8 cellular contexts compared by ENCODE assay signal in the genomic region with DNA sequence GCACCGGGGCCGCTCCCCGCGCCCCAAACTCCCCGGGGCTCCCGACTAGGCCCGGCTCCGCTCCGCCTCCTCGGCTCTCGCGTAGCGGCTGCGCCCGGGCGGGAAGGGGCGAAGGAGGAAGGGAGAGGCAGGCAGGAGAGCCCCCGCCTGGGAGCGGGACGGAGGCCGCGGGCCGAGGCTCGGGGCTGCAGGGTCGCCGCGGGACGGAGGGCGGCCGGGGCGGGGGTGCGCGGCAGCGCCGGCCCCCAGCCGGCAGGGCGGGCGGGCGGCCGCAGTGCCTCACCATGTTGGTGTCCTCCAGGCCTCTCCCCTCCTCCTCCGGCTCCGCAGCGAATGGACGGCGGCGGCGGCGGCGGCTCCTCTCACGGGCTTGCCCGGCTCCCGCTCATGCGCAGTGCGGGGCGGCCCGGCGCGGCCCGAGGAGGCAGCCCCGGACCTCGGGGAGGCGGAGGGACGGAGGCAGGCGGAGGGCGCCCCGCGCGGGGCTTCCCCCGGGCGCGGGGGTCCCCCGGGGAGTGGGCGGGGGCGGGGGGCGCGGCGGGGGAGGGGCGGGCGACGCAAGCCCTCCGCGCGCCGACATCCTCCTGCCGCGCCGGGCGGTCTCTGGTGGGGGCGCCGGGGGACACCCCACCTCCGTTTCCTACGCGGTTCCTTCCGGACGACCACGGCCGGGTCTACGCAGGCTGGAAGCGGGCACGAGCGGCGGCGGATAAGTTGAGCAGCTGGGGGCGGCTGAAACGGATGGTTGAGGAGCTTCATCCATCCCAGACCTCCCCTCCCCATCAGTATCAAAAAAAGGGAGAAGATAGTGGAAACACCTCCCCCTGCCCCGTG. TPM values are rescaled to one million over a fixed set of nuclear protein-coding genes. Genes with fewer than 3 reads are reported as not detected.
DNase-seq lines count a peak whose midpoint lies in the region; ATAC-seq, FAIRE-seq and TF ChIP-seq lines count a peak whose summit lies in the region.

A gene (minus strand): TSS at position 335 of the 834 bp plus-strand sequence. CDS start 49 bp downstream, at position 286.

- no peaks in the 10 kb centered on the region for H3K36me3 ChIP-seq in heart left ventricle

- TF ChIP-seq CTCF in heart left ventricle (IDR thresholded peaks at IDR 0.05) (peak in 1 of 12 donors; percentile 2), type B pancreatic cell (conservative IDR thresholded peaks at IDR 0.05) (no peak)

- peaks cover 11% of the 10 kb centered on the region for H3K4me1 Mint-ChIP-seq in type B pancreatic cell (ENCODE audit: unreplicated experiment)

- H3K27me3 ChIP-seq in heart left ventricle: no peaks in the 10 kb centered on the region

- no peaks in the 10 kb centered on the region for H3K9me3 ChIP-seq in heart left ventricle

- peak; percentile 96 for DNase-seq in GM12891 (ENCODE audit: insufficient read length, low spot score)
- DNase-seq in NCI-H1105 treated with DMSO at 0.1 percent for 48 hours (lab: John Stamatoyannopoulos, UW): peak; percentile 87
- DNase-seq in T-helper 1 cell: peak; percentile 82 to 88 (median 83)
- peak; percentile 92 to 97 (median 94) for DNase-seq in heart left ventricle
- peak; percentile 97 for DNase-seq in posterior vena cava (ENCODE audit: low spot score)
- peak; percentile 95 for DNase-seq in type B pancreatic cell (ENCODE audit: extremely low spot score, unreplicated experiment)

- no peaks in the 10 kb centered on the region for H3K9me3 Mint-ChIP-seq in type B pancreatic cell

- peak within 1 kb of the TSS; percentile 81 for H3K27ac ChIP-seq in adipose tissue (ENCODE audit: low read depth, low read length)
- peak within 1 kb of the TSS; percentile 69 to 94 (median 87) for H3K27ac ChIP-seq in heart left ventricle

- H3K4me1 ChIP-seq in heart left ventricle: peaks cover 4 to 27% (median 15%) of the 10 kb centered on the region in 12 donors

- H3K36me3 Mint-ChIP-seq in type B pancreatic cell: no peaks in the 10 kb centered on the region

- FAIRE-seq in GM12891 (lab: Jason Lieb, UNC): peak; percentile 77

- peak within 1 kb of the TSS; percentile 95 for H3K4me3 Mint-ChIP-seq in type B pancreatic cell

- 1% methylated on average over 20 to 102 of the region's 106 CpGs for WGBS in adipose tissue, 3 donors
- WGBS in heart left ventricle, 4 donors: 0 to 1% (median 0%) methylated on average over 35 to 106 of the region's 106 CpGs

- TF ChIP-seq POLR2A in GM12891 (IDR thresholded peaks at IDR 0.05; ENCODE audit: low read depth, low read length) (no peak), heart left ventricle (IDR thresholded peaks at IDR 0.05) (peak in 1 of 2 donors; percentile 68)

- intact Hi-C loops in heart left ventricle (cut with DNase I) (no loop called here), posterior vena cava (cut with DNase I) (no loop called here)

- no peaks in the 10 kb centered on the region for H3K27me3 Mint-ChIP-seq in type B pancreatic cell

- H3K27ac Mint-ChIP-seq in type B pancreatic cell: peak within 1 kb of the TSS; percentile 88

- peak within 1 kb of the TSS; percentile 87 to 100 (median 95) for H3K4me3 ChIP-seq in heart left ventricle

- ATAC-seq in HG02642 (IDR thresholded peaks at IDR 0.05; ENCODE audit: poor library complexity, unreplicated experiment) (peak; percentile 94), heart left ventricle (peak; percentile 95 to 98 (median 97))

TF ChIP-seq in GM12891, 5 proteins besides CTCF, POLR2A, EP300 and RAD21:
- no peak for TF ChIP-seq POLR2AphosphoS5 (IDR thresholded peaks at IDR 0.05; ENCODE audit: low read depth, low read length)
- TF ChIP-seq TAF1 (IDR thresholded peaks at IDR 0.05; ENCODE audit: low read depth, low read length): peak; percentile 48

RNA-seq across cellular contexts. Expression of the gene that starts here (rescaled TPM):
- polyA plus RNA-seq in GM12891 (2012; ENCODE audit: low read depth, missing spikeins): 8.1 TPM
- polyA plus RNA-seq in adipose tissue (10 to 100 TPM in 1 of 3 donors, 1 to 10 TPM in 2; 4.8 to 12.3 (median 8.7) TPM), heart left ventricle (10 to 100 TPM in 1 of 2 donors, 1 to 10 TPM in 1; 5.4 to 17.8 TPM)
- total RNA-seq in heart left ventricle (10 to 100 TPM; 14.4 to 43.0 (median 35.4) TPM), posterior vena cava (10 to 100 TPM; 46.3 to 52.3 TPM), type B pancreatic cell (ENCODE audit: low replicate concordance) (54.4 and 60.7 TPM in 2 replicates)

Comparison
In these comparisons a context has a peak if more than half of its experiments do, and no peak if none do; other contexts are left out.
1. Peak in every context shown above with its lines: DNase-seq, ATAC-seq, H3K4me3 ChIP-seq and H3K27ac ChIP-seq.